Comparison of ENCODE assay signal across 1 cellular context in genomic region chr17:81902023-81902652, GRCh38.
TF ChIP-seq lines count a peak whose summit lies in the region.

NPB (plus strand) TSS chr17:81902238; CDS start chr17:81902278, 40 bp downstream.

TF ChIP-seq in HepG2, 621 proteins besides CTCF, POLR2A, EP300 and RAD21 (continued from another document):
- 0 out of 2 replicates have a peak, but pooled peaks have one; percentile 24 for TF ChIP-seq PRDM15 (CRISPR knock-in tag; IDR thresholded peaks at IDR 0.05)
- TF ChIP-seq DNMT3B (CRISPR knock-in tag; conservative IDR thresholded peaks at IDR 0.05) = no peak
- TF ChIP-seq SCMH1 (CRISPR knock-in tag; IDR thresholded peaks at IDR 0.05; ENCODE audit: borderline replicate concordance) = no peak
- TF ChIP-seq KLF12 (CRISPR knock-in tag; IDR thresholded peaks at IDR 0.05; ENCODE audit: borderline replicate concordance) = no peak
- no peak for TF ChIP-seq ZSCAN20 (CRISPR knock-in tag; IDR thresholded peaks at IDR 0.05; ENCODE audit: borderline replicate concordance)
- TF ChIP-seq SRF (IDR thresholded peaks at IDR 0.05; ENCODE audit: low read depth, low read length) = no peak
- TF ChIP-seq, protein P1, sequence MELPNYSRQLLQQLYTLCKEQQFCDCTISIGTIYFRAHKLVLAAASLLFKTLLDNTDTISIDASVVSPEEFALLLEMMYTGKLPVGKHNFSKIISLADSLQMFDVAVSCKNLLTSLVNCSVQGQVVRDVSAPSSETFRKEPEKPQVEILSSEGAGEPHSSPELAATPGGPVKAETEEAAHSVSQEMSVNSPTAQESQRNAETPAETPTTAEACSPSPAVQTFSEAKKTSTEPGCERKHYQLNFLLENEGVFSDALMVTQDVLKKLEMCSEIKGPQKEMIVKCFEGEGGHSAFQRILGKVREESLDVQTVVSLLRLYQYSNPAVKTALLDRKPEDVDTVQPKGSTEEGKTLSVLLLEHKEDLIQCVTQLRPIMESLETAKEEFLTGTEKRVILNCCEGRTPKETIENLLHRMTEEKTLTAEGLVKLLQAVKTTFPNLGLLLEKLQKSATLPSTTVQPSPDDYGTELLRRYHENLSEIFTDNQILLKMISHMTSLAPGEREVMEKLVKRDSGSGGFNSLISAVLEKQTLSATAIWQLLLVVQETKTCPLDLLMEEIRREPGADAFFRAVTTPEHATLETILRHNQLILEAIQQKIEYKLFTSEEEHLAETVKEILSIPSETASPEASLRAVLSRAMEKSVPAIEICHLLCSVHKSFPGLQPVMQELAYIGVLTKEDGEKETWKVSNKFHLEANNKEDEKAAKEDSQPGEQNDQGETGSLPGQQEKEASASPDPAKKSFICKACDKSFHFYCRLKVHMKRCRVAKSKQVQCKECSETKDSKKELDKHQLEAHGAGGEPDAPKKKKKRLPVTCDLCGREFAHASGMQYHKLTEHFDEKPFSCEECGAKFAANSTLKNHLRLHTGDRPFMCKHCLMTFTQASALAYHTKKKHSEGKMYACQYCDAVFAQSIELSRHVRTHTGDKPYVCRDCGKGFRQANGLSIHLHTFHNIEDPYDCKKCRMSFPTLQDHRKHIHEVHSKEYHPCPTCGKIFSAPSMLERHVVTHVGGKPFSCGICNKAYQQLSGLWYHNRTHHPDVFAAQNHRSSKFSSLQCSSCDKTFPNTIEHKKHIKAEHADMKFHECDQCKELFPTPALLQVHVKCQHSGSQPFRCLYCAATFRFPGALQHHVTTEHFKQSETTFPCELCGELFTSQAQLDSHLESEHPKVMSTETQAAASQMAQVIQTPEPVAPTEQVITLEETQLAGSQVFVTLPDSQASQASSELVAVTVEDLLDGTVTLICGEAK (IDR thresholded peaks at IDR 0.05) = no peak
- TF ChIP-seq, protein P1 (CRISPR knock-in tag; IDR thresholded peaks at IDR 0.05) = no peak
- TF ChIP-seq ZNF34 (CRISPR knock-in tag; IDR thresholded peaks at IDR 0.05; ENCODE audit: borderline replicate concordance) = peak; percentile 87; the same call in 1 of the 2 replicates
- TF ChIP-seq IRX3 (CRISPR knock-in tag; IDR thresholded peaks at IDR 0.05; ENCODE audit: borderline replicate concordance, low read depth) = peak; percentile 93; the same call in 1 of the 2 replicates
- no peak for TF ChIP-seq ZNF512 (CRISPR knock-in tag; IDR thresholded peaks at IDR 0.05)
- TF ChIP-seq KMT2B (CRISPR knock-in tag; IDR thresholded peaks at IDR 0.05) = no peak
- TF ChIP-seq REST (IDR thresholded peaks at IDR 0.05; ENCODE audit: borderline replicate concordance in 1 of 2, low read depth in 1 of 2, low read length in 2 of 2) = no peak
- TF ChIP-seq ARNT (IDR thresholded peaks at IDR 0.05) = no peak
- 0 out of 4 replicates have a peak, but pooled peaks of 1 of the 2 experiments have one; percentile 32 for TF ChIP-seq KLF16 (CRISPR knock-in tag; IDR thresholded peaks at IDR 0.05)
- TF ChIP-seq, protein P2, sequence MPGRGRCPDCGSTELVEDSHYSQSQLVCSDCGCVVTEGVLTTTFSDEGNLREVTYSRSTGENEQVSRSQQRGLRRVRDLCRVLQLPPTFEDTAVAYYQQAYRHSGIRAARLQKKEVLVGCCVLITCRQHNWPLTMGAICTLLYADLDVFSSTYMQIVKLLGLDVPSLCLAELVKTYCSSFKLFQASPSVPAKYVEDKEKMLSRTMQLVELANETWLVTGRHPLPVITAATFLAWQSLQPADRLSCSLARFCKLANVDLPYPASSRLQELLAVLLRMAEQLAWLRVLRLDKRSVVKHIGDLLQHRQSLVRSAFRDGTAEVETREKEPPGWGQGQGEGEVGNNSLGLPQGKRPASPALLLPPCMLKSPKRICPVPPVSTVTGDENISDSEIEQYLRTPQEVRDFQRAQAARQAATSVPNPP (CRISPR knock-in tag; IDR thresholded peaks at IDR 0.05) = 0 out of 2 replicates have a peak, but pooled peaks have one; percentile 52
- peak; percentile 15; the same call in 1 of the 2 replicates for TF ChIP-seq STAT5B (CRISPR knock-in tag; IDR thresholded peaks at IDR 0.05)
- no peak for TF ChIP-seq JARID2 (CRISPR knock-in tag; IDR thresholded peaks at IDR 0.05; ENCODE audit: insufficient replicate concordance)
- no peak for TF ChIP-seq LCORL (IDR thresholded peaks at IDR 0.05)
- no peak for TF ChIP-seq LCORL (CRISPR knock-in tag; IDR thresholded peaks at IDR 0.05)
- TF ChIP-seq NBN (conservative IDR thresholded peaks at IDR 0.05) = no peak
- TF ChIP-seq ZNF333 (CRISPR knock-in tag; IDR thresholded peaks at IDR 0.05; ENCODE audit: borderline replicate concordance) = no peak
- no peak for TF ChIP-seq MAFG (CRISPR knock-in tag; IDR thresholded peaks at IDR 0.05)
- TF ChIP-seq AFF4 (CRISPR knock-in tag; IDR thresholded peaks at IDR 0.05) = no peak
- TF ChIP-seq SMAD9 (CRISPR knock-in tag; IDR thresholded peaks at IDR 0.05) = no peak
- no peak for TF ChIP-seq ZNF607 (CRISPR knock-in tag; IDR thresholded peaks at IDR 0.05; ENCODE audit: borderline replicate concordance)
- TF ChIP-seq ZNF451 (CRISPR knock-in tag; IDR thresholded peaks at IDR 0.05) = peak; percentile 68; the same call in 1 of the 2 replicates
- TF ChIP-seq ZNF816 (CRISPR knock-in tag; IDR thresholded peaks at IDR 0.05; ENCODE audit: borderline replicate concordance) = no peak
- peak; percentile 84 for TF ChIP-seq ZNF546 (CRISPR knock-in tag; conservative IDR thresholded peaks at IDR 0.05)
- TF ChIP-seq ZNF350 (CRISPR knock-in tag; IDR thresholded peaks at IDR 0.05; ENCODE audit: borderline replicate concordance, low read depth) = no peak
- TF ChIP-seq PAX8 (CRISPR knock-in tag; IDR thresholded peaks at IDR 0.05; ENCODE audit: borderline replicate concordance) = peak; percentile 75
